Comparison of ENCODE assay signal across 23 cellular contexts in genomic region chr1:19365711-19366110, GRCh38. TPM values are rescaled to one million over a fixed set of nuclear protein-coding genes. Genes with fewer than 3 reads are reported as not detected.
DNase-seq lines count a peak whose midpoint lies in the region; ATAC-seq and TF ChIP-seq lines count a peak whose summit lies in the region.
"Had no signal": no experiment of that assay in that cellular context is flagged by ENCODE, and none has a peak within 500 bp of the region (broad histone marks: within the 10 kb centered on the region; RNA-seq: fewer than 3 reads in every experiment).

No MANE protein-coding gene starts in this region.

- in situ Hi-C loops in IMR-90 (cut with MboI; ENCODE audit: low sequenced_read_pairs) = no loop called here

- peak overlapping the region; percentile 49 for H3K27ac Mint-ChIP-seq in stimulated activated naive B cell treated with anti-CD40 and anti-IgM and Interleukin-4, amounts not matched to agents 10 μg/mL and 1 μg/mL and 100 μg/mL, for 72 hours

- no peak overlapping the region for H3K23ac ChIP-seq in IMR-90 (ENCODE audit: low read depth, low read length)

- 96% methylated on average over 4 of the region's 10 CpGs; no CpG with 5 or more reads in 1 of the 2 experiments for WGBS in IMR-90 (ENCODE audit: extremely low coverage in 2 of 2, insufficient read length in 1 of 2), 2 experiments
- 62 to 66% methylated on average over 10 of the region's 10 CpGs for WGBS in esophagus squamous epithelium, 2 donors

- H3K27me3 Mint-ChIP-seq in stimulated activated naive B cell treated with anti-CD40 and anti-IgM and Interleukin-4, amounts not matched to agents 10 μg/mL and 1 μg/mL and 100 μg/mL, for 72 hours = no peaks in the 10 kb centered on the region
- H3K27me3 Mint-ChIP-seq: CD8-positive, alpha-beta memory T cell; naive thymus-derived CD4-positive, alpha-beta T cell had no signal

- no peak for TF ChIP-seq POLR2A in IMR-90 (IDR thresholded peaks at IDR 0.05; ENCODE audit: low read depth, low read length)
- TF ChIP-seq POLR2A in esophagus squamous epithelium (IDR thresholded peaks at IDR 0.05) = no peak

- intact Hi-C loops in IMR-90 (cut with micrococcal nuclease) (no loop called here), esophagus squamous epithelium (cut with DNase I) (no loop called here)

- H3K36me3 ChIP-seq in IMR-90 (ENCODE audit: control insufficient read depth, insufficient read depth, low read length) (peaks cover 23% of the 10 kb centered on the region), esophagus squamous epithelium (peaks cover 0 to 10% (median 0%) of the 10 kb centered on the region in 3 donors)

- no peak for TF ChIP-seq RAD21 in IMR-90 (IDR thresholded peaks at IDR 0.05; ENCODE audit: low read length)

- DNase-seq in AG20443 (ENCODE audit: low spot score) (peak; percentile 75), IMR-90 (peak; percentile 5), esophagus squamous epithelium (lab: John Stamatoyannopoulos, UW) (no peak), SIG-M5 (lab: John Stamatoyannopoulos, UW) (no peak), NCI-H146 treated with DMSO at 0.1 percent for 48 hours (lab: John Stamatoyannopoulos, UW; ENCODE audit: unreplicated experiment) (no peak)
- DNase-seq in stimulated activated naive B cell treated with anti-CD40 and anti-IgM and Interleukin-4, amounts not matched to agents 10 μg/mL and 1 μg/mL and 100 μg/mL, for 72 hours = no peak
- DNase-seq: activated CD4-positive, alpha-beta T cell treated with anti-CD3 and anti-CD28 coated beads for 48 hours; activated effector memory CD4-positive, alpha-beta T cell treated with Interleukin-2 at 50 U/mL for 16 hours; CD8-positive, alpha-beta memory T cell; endodermal cell; H7; Kasumi-1; kidney; mesendoderm; naive thymus-derived CD4-positive, alpha-beta T cell; NCI-H1092; NCI-H2081; PC-3; SJCRH30; stimulated activated CD8-positive, alpha-beta memory T cell treated with anti-CD3 and anti-CD28 coated beads, Interleukin-4, amount 100 ng/mL, for 48 hours; T-helper 1 cell had no signal

- H3K36me3 Mint-ChIP-seq in stimulated activated naive B cell treated with anti-CD40 and anti-IgM and Interleukin-4, amounts not matched to agents 10 μg/mL and 1 μg/mL and 100 μg/mL, for 72 hours = peaks cover 19 to 29% of the 10 kb centered on the region in 2 donors

- H3K9me3 ChIP-seq in IMR-90 (ENCODE audit: control insufficient read depth, insufficient read depth, low read length) (no peaks in the 10 kb centered on the region), esophagus squamous epithelium (no peaks in the 10 kb centered on the region)
- H3K9me3 ChIP-seq: right atrium auricular region, SJCRH30 had no signal

- dilution Hi-C loops in IMR-90 (cut with HindIII; ENCODE audit: low sequenced_read_pairs, unreplicated experiment) = no loop called here

- no peak overlapping the region for H3K4me3 Mint-ChIP-seq in stimulated activated naive B cell treated with anti-CD40 and anti-IgM and Interleukin-4, amounts not matched to agents 10 μg/mL and 1 μg/mL and 100 μg/mL, for 72 hours
- H3K4me3 Mint-ChIP-seq: endodermal cell; naive thymus-derived CD4-positive, alpha-beta T cell had no signal

- H4K8ac ChIP-seq in IMR-90 (ENCODE audit: low read depth in 2 of 2, low read length in 2 of 2) = no peak overlapping the region

- peaks cover 86% of the 10 kb centered on the region for H4K20me1 ChIP-seq in IMR-90 (ENCODE audit: insufficient read depth, low read length)

- H3K4me2 ChIP-seq in IMR-90 (ENCODE audit: low read depth, low read length) = no peak overlapping the region

- no peak overlapping the region for H3K4ac ChIP-seq in IMR-90 (ENCODE audit: low read depth, low read length)

- peaks cover 7 to 20% of the 10 kb centered on the region in 2 donors for H3K4me1 Mint-ChIP-seq in stimulated activated naive B cell treated with anti-CD40 and anti-IgM and Interleukin-4, amounts not matched to agents 10 μg/mL and 1 μg/mL and 100 μg/mL, for 72 hours

- H2AFZ ChIP-seq in IMR-90 (replicated peaks; ENCODE audit: low read length, poor library complexity) = no peak overlapping the region

- CTCF ChIA-PET in IMR-90 (lab: Yijun Ruan, JAX) = no interaction called here

- H3K14ac ChIP-seq in IMR-90 (replicated peaks; ENCODE audit: low read depth, low read length) = no peak overlapping the region

- no peak overlapping the region for H2BK15ac ChIP-seq in IMR-90 (ENCODE audit: low read depth, low read length)

- no peak overlapping the region for H2AK9ac ChIP-seq in IMR-90 (replicated peaks; ENCODE audit: low read depth, low read length, poor library complexity)

- TF ChIP-seq CTCF in IMR-90 (conservative IDR thresholded peaks at IDR 0.05; ENCODE audit: low read depth, low read length) (no peak), esophagus squamous epithelium (IDR thresholded peaks at IDR 0.05) (no peak)

- H3K4me3 ChIP-seq in IMR-90 (ENCODE audit: insufficient read depth, low read depth, low read length) = no peak overlapping the region
- no peak overlapping the region for H3K4me3 ChIP-seq in esophagus squamous epithelium
- H3K4me3 ChIP-seq: right atrium auricular region, SJCRH30 had no signal

- H3K79me1 ChIP-seq in IMR-90 (ENCODE audit: low read depth in 1 of 2, low read length in 2 of 2) = peaks cover 43 to 92% of the 10 kb centered on the region in 2 experiments

- H2BK20ac ChIP-seq in IMR-90 (ENCODE audit: low read depth, low read length) = no peak overlapping the region

- H4K5ac ChIP-seq in IMR-90 (ENCODE audit: low read depth, low read length) = no peak overlapping the region

- H3K18ac ChIP-seq in IMR-90 (ENCODE audit: low read depth, low read length) = no peak overlapping the region

- H3K27ac ChIP-seq in IMR-90 (ENCODE audit: insufficient read depth, low read length) = no peak overlapping the region
- H3K27ac ChIP-seq in esophagus squamous epithelium = peak overlapping the region; percentile 15 to 84 (median 68)
- H3K27ac ChIP-seq: right atrium auricular region, SJCRH30 had no signal

- H3K9me3 Mint-ChIP-seq in stimulated activated naive B cell treated with anti-CD40 and anti-IgM and Interleukin-4, amounts not matched to agents 10 μg/mL and 1 μg/mL and 100 μg/mL, for 72 hours = no peaks in the 10 kb centered on the region
- H3K9me3 Mint-ChIP-seq: CD8-positive, alpha-beta memory T cell; endodermal cell had no signal

- H3K56ac ChIP-seq in IMR-90 (ENCODE audit: extremely low read depth, insufficient read depth, low read length) = no peak overlapping the region

- peaks cover 33% of the 10 kb centered on the region for H3K9me1 ChIP-seq in IMR-90 (ENCODE audit: insufficient read depth, low read length)

- H2BK120ac ChIP-seq in IMR-90 (ENCODE audit: low read depth, low read length) = no peak overlapping the region

- no peak overlapping the region for H3K9ac ChIP-seq in IMR-90 (ENCODE audit: low read depth, low read length)

- H2AK5ac ChIP-seq in IMR-90 (ENCODE audit: low read depth, low read length) = no peak overlapping the region

- ATAC-seq in IMR-90 (ENCODE audit: low read depth) (no peak), GM19023 (IDR thresholded peaks at IDR 0.05; ENCODE audit: unreplicated experiment) (no peak)
- no peak for ATAC-seq in stimulated activated naive B cell treated with anti-CD40 and anti-IgM and Interleukin-4, amounts not matched to agents 10 μg/mL and 1 μg/mL and 100 μg/mL, for 72 hours (replicated peaks)
- ATAC-seq: naive thymus-derived CD4-positive, alpha-beta T cell; PC-3 had no signal

- BruUV-seq in IMR-90 (replicated peaks; lab: Mats Ljungman, UMichigan) = no TSS peak

- H2BK5ac ChIP-seq in IMR-90 (ENCODE audit: low read depth, low read length, poor library complexity, severe bottlenecking) = no peak overlapping the region

- POLR2A ChIA-PET in IMR-90 (lab: Charles Lee; ENCODE audit: unreplicated experiment) = no interaction called here

- no peak overlapping the region for H4K91ac ChIP-seq in IMR-90 (ENCODE audit: insufficient read depth, low read depth, low read length)

- H3K27me3 ChIP-seq in IMR-90 (ENCODE audit: control insufficient read depth, insufficient read depth, low read length) (no peaks in the 10 kb centered on the region), esophagus squamous epithelium (no peaks in the 10 kb centered on the region)
- H3K27me3 ChIP-seq: right atrium auricular region, SJCRH30 had no signal

- H3K4me1 ChIP-seq in IMR-90 (ENCODE audit: control insufficient read depth, insufficient read depth, low read length) (peaks cover 6% of the 10 kb centered on the region; the same call in 1 of the 2 replicates), esophagus squamous epithelium (peaks cover 48 to 100% (median 68%) of the 10 kb centered on the region in 3 donors)
- H3K4me1 ChIP-seq: SJCRH30 had no signal

TF ChIP-seq in IMR-90, 13 proteins besides CTCF, POLR2A, EP300 and RAD21 (continues in another document):
- no peak for TF ChIP-seq FOS (IDR thresholded peaks at IDR 0.05; ENCODE audit: low read depth, low read length)
- no peak for TF ChIP-seq MAFK (IDR thresholded peaks at IDR 0.05; ENCODE audit: low read depth, low read length)
- TF ChIP-seq SMC3 (IDR thresholded peaks at IDR 0.05; ENCODE audit: low read depth, low read length) = no peak
- TF ChIP-seq RFX5 (IDR thresholded peaks at IDR 0.05; ENCODE audit: low read depth, low read length) = no peak
- TF ChIP-seq NFE2L2 (IDR thresholded peaks at IDR 0.05; ENCODE audit: low read depth, low read length) = no peak
- no peak for TF ChIP-seq CHD1 (IDR thresholded peaks at IDR 0.05; ENCODE audit: low read depth, low read length)
- TF ChIP-seq MXI1 (IDR thresholded peaks at IDR 0.05; ENCODE audit: borderline replicate concordance, low read depth, low read length) = no peak
- no peak for TF ChIP-seq RCOR1 (IDR thresholded peaks at IDR 0.05; ENCODE audit: insufficient replicate concordance, low read length)
- no peak for TF ChIP-seq BHLHE40 (IDR thresholded peaks at IDR 0.05; ENCODE audit: low read depth, low read length)

RNA-seq across cellular contexts. Expression of gene SLC66A1, which starts 53.6 kb away (rescaled TPM):
- 6.8 and 7.5 TPM in 2 replicates for total RNA-seq in IMR-90 (2012; rRNA removed)
- 18.9 and 22.3 TPM in 2 replicates for polyA plus RNA-seq in IMR-90 (2012; rRNA removed)
- 14.6 and 25.7 TPM in 2 replicates for polyA plus RNA-seq in IMR-90 (2012; cell fraction: cytosol; rRNA removed)
- polyA plus RNA-seq in IMR-90 (2012; cell fraction: nucleus; rRNA removed; ENCODE audit: low replicate concordance) = 15.3 and 31.2 TPM in 2 replicates
- 10 to 100 TPM in 2 of 4 donors, 1 to 10 TPM in 2; 6.8 to 14.3 (median 10.3) TPM for total RNA-seq in esophagus squamous epithelium

RNA-seq across cellular contexts. Expression of gene AKR7A2, which starts 53.8 kb away (rescaled TPM):
- total RNA-seq in IMR-90 (2012; rRNA removed) = 50.5 and 60.2 TPM in 2 replicates
- polyA plus RNA-seq in IMR-90 (2012; rRNA removed) = 55.8 and 70.8 TPM in 2 replicates
- 67.7 and 109 TPM in 2 replicates for polyA plus RNA-seq in IMR-90 (2012; cell fraction: cytosol; rRNA removed)
- polyA plus RNA-seq in IMR-90 (2012; cell fraction: nucleus; rRNA removed; ENCODE audit: low replicate concordance) = 26.6 and 48.2 TPM in 2 replicates
- 10 to 100 TPM; 57.7 to 93.4 (median 70.3) TPM for total RNA-seq in esophagus squamous epithelium

Comparison
In these comparisons a context has a peak if more than half of its experiments do, and no peak if none do; other contexts are left out.
1. DNase-seq: peak in AG20443 (single experiment) and IMR-90 (single experiment); none in esophagus squamous epithelium (single experiment), stimulated activated naive B cell treated with anti-CD40 and anti-IgM and Interleukin-4, amounts not matched to agents 10 μg/mL and 1 μg/mL and 100 μg/mL, for 72 hours (single experiment), SIG-M5 (single experiment) and NCI-H146 treated with DMSO at 0.1 percent for 48 hours (single experiment).